ENCODE assay signal across 8 cellular contexts in the genomic region with DNA sequence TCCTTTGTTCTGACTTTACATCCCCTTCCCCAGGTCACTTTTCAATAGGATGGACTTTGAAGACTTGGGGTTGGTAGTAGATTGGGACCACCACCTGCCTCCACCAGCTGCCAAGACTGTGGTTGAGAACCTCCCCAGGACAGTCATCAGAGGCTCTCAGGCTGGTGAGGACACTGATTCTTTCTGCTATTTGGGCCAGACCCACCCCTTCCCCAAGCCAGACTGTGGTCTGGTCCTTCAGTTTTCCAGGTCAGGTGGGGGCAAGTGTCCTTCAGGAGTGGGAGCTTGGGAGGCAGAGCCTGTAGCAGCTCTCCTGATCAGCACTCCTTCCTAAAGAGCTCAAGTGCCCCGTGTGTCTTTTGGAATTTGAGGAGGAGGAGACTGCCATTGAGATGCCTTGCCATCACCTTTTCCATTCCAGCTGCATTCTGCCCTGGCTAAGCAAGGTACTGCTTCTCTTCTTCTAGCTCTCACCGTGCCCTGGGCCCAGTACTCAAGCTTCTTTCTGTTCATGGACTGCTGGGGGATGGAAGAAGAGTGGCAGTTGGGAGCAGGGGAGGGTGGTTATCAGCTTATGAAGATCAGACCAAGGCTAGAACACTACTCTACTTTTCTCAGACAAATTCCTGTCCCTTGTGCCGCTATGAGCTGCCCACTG. TPM values are rescaled to one million over a fixed set of nuclear protein-coding genes. Genes with fewer than 3 reads are reported as not detected.
A peak's percentile ranks its signal among the peaks of the same experiment; 100 is the strongest.
DNase-seq lines count a peak whose midpoint lies in the region; ATAC-seq, FAIRE-seq and TF ChIP-seq lines count a peak whose summit lies in the region.

No MANE protein-coding gene starts in this region.

- H4K20me1 ChIP-seq in OCI-LY1 (ENCODE audit: insufficient read depth, low read length): no peaks in the 10 kb centered on the region
- H4K20me1 ChIP-seq in H1 (replicated peaks in 1 of 2; ENCODE audit: control insufficient read depth in 1 of 2, insufficient read depth in 2 of 2, low read length in 2 of 2): peaks cover 2 to 9% of the 10 kb centered on the region in 2 experiments
- peaks cover 14% of the 10 kb centered on the region for H4K20me1 ChIP-seq in osteoblast (ENCODE audit: insufficient read depth, low read length)

- no peak overlapping the region for H2BK12ac ChIP-seq in H1 (ENCODE audit: low read depth, low read length)

- no peaks in the 10 kb centered on the region for H3K9me2 ChIP-seq in OCI-LY1 (ENCODE audit: low read depth, low read length)

- TF ChIP-seq EP300 in H1 (IDR thresholded peaks at IDR 0.05; ENCODE audit: borderline replicate concordance in 1 of 2, low read depth in 2 of 2, low read length in 2 of 2): no peak

- no peak overlapping the region for H3K14ac ChIP-seq in H1 (ENCODE audit: insufficient read length)

- H2BK120ac ChIP-seq in H1 (replicated peaks; ENCODE audit: low read depth, low read length): no peak overlapping the region

- TF ChIP-seq POLR2A in H1 (IDR thresholded peaks at IDR 0.05; ENCODE audit: control extremely low read depth in 1 of 2, low read depth in 2 of 2, low read length in 2 of 2): no peak

- peak overlapping the region; percentile 80 for H3K27ac ChIP-seq in CD4-positive, CD25-positive, alpha-beta regulatory T cell (ENCODE audit: insufficient read depth, low read length, poor library complexity, severe bottlenecking)
- no peak overlapping the region for H3K27ac ChIP-seq in OCI-LY1 (ENCODE audit: low read depth, low read length, poor library complexity, severe bottlenecking)
- no peak overlapping the region for H3K27ac ChIP-seq in H1 (ENCODE audit: low read depth, low read length)
- H3K27ac ChIP-seq in osteoblast (ENCODE audit: low read depth, low read length): peak overlapping the region; percentile 78

- peaks cover 17% of the 10 kb centered on the region for H3K36me3 ChIP-seq in CD4-positive, CD25-positive, alpha-beta regulatory T cell (ENCODE audit: control insufficient read depth, insufficient read depth, low read length)
- H3K36me3 ChIP-seq in OCI-LY1 (ENCODE audit: insufficient read depth, low read length) (peaks cover 6% of the 10 kb centered on the region; the same call in 1 of the 2 replicates), H1 (ENCODE audit: control insufficient read depth in 2 of 4, insufficient read depth in 4 of 4, low read length in 3 of 4) (peaks cover 4 to 21% (median 7%) of the 10 kb centered on the region in 4 experiments; a peak in 4 of 8 replicates), osteoblast (ENCODE audit: insufficient read depth, low read length) (peaks cover 29% of the 10 kb centered on the region)

- H3K9ac ChIP-seq in OCI-LY1 (ENCODE audit: low read length): peak overlapping the region; percentile 88
- peak overlapping the region in 1 of 4 experiments; percentile 51; a peak in 1 of 7 replicates for H3K9ac ChIP-seq in H1 (replicated peaks in 1 of 4; ENCODE audit: extremely low read depth in 1 of 4, low read depth in 3 of 4, low read length in 3 of 4)

- no peak for ATAC-seq in CD4-positive, CD25-positive, alpha-beta regulatory T cell (ENCODE audit: low read depth in 2 of 2)
- ATAC-seq in HG03135 (IDR thresholded peaks at IDR 0.05; ENCODE audit: unreplicated experiment): no peak
- no peak for ATAC-seq in HG03095 (IDR thresholded peaks at IDR 0.05; ENCODE audit: unreplicated experiment)

- peak overlapping the region; percentile 85 for H3K4me2 ChIP-seq in OCI-LY1 (ENCODE audit: low read length)
- H3K4me2 ChIP-seq in H1 (ENCODE audit: insufficient read depth in 1 of 2, low read depth in 2 of 2, low read length in 2 of 2): peak overlapping the region; percentile 78 to 98
- peak overlapping the region; percentile 95 for H3K4me2 ChIP-seq in osteoblast (ENCODE audit: insufficient read depth, low read length)

- no peaks in the 10 kb centered on the region for H3K9me3 Mint-ChIP-seq in CD4-positive, CD25-positive, alpha-beta regulatory T cell

- peaks cover 32% of the 10 kb centered on the region for H3K4me1 ChIP-seq in CD4-positive, CD25-positive, alpha-beta regulatory T cell (ENCODE audit: control insufficient read depth, insufficient read depth, low read length, poor library complexity, severe bottlenecking)
- H3K4me1 ChIP-seq in OCI-LY1 (ENCODE audit: insufficient read depth, low read length, severe bottlenecking) (peaks cover 18% of the 10 kb centered on the region), H1 (replicated peaks in 1 of 4; ENCODE audit: control insufficient read depth in 3 of 4, insufficient read depth in 4 of 4, low read length in 3 of 4) (peaks cover 0 to 14% (median 4%) of the 10 kb centered on the region in 4 experiments; a peak in 6 of 7 replicates), osteoblast (ENCODE audit: insufficient read depth, low read length) (peaks cover 29% of the 10 kb centered on the region)

- peaks cover 14% of the 10 kb centered on the region for H3K23me2 ChIP-seq in H1 (ENCODE audit: low read depth, low read length)

- H3K4ac ChIP-seq in H1 (replicated peaks; ENCODE audit: insufficient read length, low read depth, low read length): no peak overlapping the region

- H3K56ac ChIP-seq in H1 (replicated peaks; ENCODE audit: insufficient read length, low read depth, low read length): no peak overlapping the region

- no peak overlapping the region for H4K91ac ChIP-seq in H1 (replicated peaks; ENCODE audit: insufficient read length, low read length)

- no peak overlapping the region for H2AFZ ChIP-seq in OCI-LY1 (ENCODE audit: low read length)
- H2AFZ ChIP-seq in H1 (ENCODE audit: low read length): no peak overlapping the region
- H2AFZ ChIP-seq in osteoblast (ENCODE audit: low read length): no peak overlapping the region

- POLR2A ChIA-PET in H1 (lab: Charles Lee; ENCODE audit: partially characterized antibody): interaction anchor here (0.6 to 3.8 kb wide), 10 partner anchors 9 to 242 kb away, joined by 3 to 39 read pairs (median 5); partner anchors contain the start of genes C2orf68, ELMOD3, MAT2A and RETSAT

- H3K4me3 ChIP-seq in CD4-positive, CD25-positive, alpha-beta regulatory T cell (ENCODE audit: low read depth, low read length): peak overlapping the region; percentile 88
- H3K4me3 ChIP-seq in OCI-LY1 (ENCODE audit: low read depth, low read length, poor library complexity, severe bottlenecking) (peak overlapping the region; percentile 86), H1 (ENCODE audit: extremely low read depth in 1 of 4, insufficient read depth in 2 of 4, low read depth in 3 of 4, low read length in 4 of 4) (peak overlapping the region; percentile 77 to 88 (median 84); a peak in 7 of 8 replicates), osteoblast (ENCODE audit: insufficient read depth, low read length) (peak overlapping the region; percentile 82)

- CTCF ChIA-PET in H1 (lab: Charles Lee; ENCODE audit: partially characterized antibody): interaction anchor here (0.6 to 2.5 kb wide), 3 partner anchors 35 to 275 kb away, joined by 3 to 6 read pairs (median 3); no protein-coding TSS in a partner anchor

- WGBS in H1 (ENCODE audit: extremely low coverage in 1 of 2, insufficient coverage in 1 of 2, insufficient read length in 1 of 2, insufficient replicate concordance in 2 of 2, low coverage in 1 of 2, low lambda C conversion rate in 2 of 2, missing lambda C conversion rate in 1 of 2), 2 experiments: 92% methylated on average over 3 of the region's 3 CpGs; no CpG with 5 or more reads in 1 of the 2 experiments

- no peak overlapping the region for H3K23ac ChIP-seq in H1 (ENCODE audit: insufficient read length)

- H2BK15ac ChIP-seq in H1 (ENCODE audit: low read length): no peak overlapping the region

- no peak overlapping the region for H2AK5ac ChIP-seq in H1 (ENCODE audit: low read depth, low read length)

- no peak for TF ChIP-seq RAD21 in H1 (IDR thresholded peaks at IDR 0.05 in 1 of 2, conservative IDR thresholded peaks at IDR 0.05 in 1 of 2; ENCODE audit: low read depth in 2 of 2, low read length in 2 of 2)

- no peaks in the 10 kb centered on the region for H3F3A ChIP-seq in OCI-LY1 (ENCODE audit: insufficient read depth, low read length)

- H4K5ac ChIP-seq in H1 (ENCODE audit: insufficient read length, low read depth, low read length): no peak overlapping the region

- no peak overlapping the region for H2BK20ac ChIP-seq in H1 (ENCODE audit: low read length)

- no peak for TF ChIP-seq CTCF in OCI-LY1 (IDR thresholded peaks at IDR 0.05; ENCODE audit: low read length)
- no peak for TF ChIP-seq CTCF in H1 (IDR thresholded peaks at IDR 0.05; ENCODE audit: control extremely low read depth in 1 of 3, insufficient read depth in 1 of 3, low read depth in 1 of 3, low read length in 3 of 3)
- no peak for TF ChIP-seq CTCF in osteoblast (IDR thresholded peaks at IDR 0.05; ENCODE audit: extremely low read depth, low read depth, low read length)

- peaks cover 4% of the 10 kb centered on the region; the same call in 1 of the 2 replicates for H3K79me1 ChIP-seq in H1 (ENCODE audit: low read depth, low read length)

- H3K79me2 ChIP-seq in OCI-LY1 (ENCODE audit: insufficient read depth, low read length): no peaks in the 10 kb centered on the region
- H3K79me2 ChIP-seq in H1 (ENCODE audit: control insufficient read depth in 1 of 2, insufficient read depth in 2 of 2, low read length in 2 of 2): peaks cover 0 to 18% of the 10 kb centered on the region in 2 experiments; a peak in 3 of 4 replicates
- H3K79me2 ChIP-seq in osteoblast (ENCODE audit: insufficient read depth, low read length): peaks cover 55% of the 10 kb centered on the region

- H3K18ac ChIP-seq in H1 (ENCODE audit: extremely low read depth, low read length): no peak overlapping the region

- H3K36me3 Mint-ChIP-seq in CD4-positive, CD25-positive, alpha-beta regulatory T cell: peaks cover 4% of the 10 kb centered on the region

- H3K27me3 ChIP-seq in CD4-positive, CD25-positive, alpha-beta regulatory T cell (ENCODE audit: control insufficient read depth, insufficient read depth, low read length): no peaks in the 10 kb centered on the region
- H3K27me3 ChIP-seq in OCI-LY1 (ENCODE audit: insufficient read depth, low read length) (no peaks in the 10 kb centered on the region), H1 (replicated peaks in 1 of 4; ENCODE audit: control insufficient read depth in 3 of 4, extremely low read depth in 1 of 4, insufficient read depth in 3 of 4, low read length in 3 of 4) (no peaks in the 10 kb centered on the region), osteoblast (ENCODE audit: insufficient read depth, low read length) (no peaks in the 10 kb centered on the region)

- DNase-seq in CD4-positive, CD25-positive, alpha-beta regulatory T cell: no peak
- DNase-seq in H1 (ENCODE audit: low read depth in 1 of 2, low spot score in 2 of 2) (no peak), osteoblast (ENCODE audit: insufficient read length, low spot score, missing footprints) (peak; percentile 84), NCI-H2171 treated with DMSO at 0.1 percent for 48 hours (lab: John Stamatoyannopoulos, UW) (no peak)
- DNase-seq in activated CD4-positive, CD25-positive, alpha-beta regulatory T cell (lab: John Stamatoyannopoulos, UW): no peak

- H3K4me3 Mint-ChIP-seq in CD4-positive, CD25-positive, alpha-beta regulatory T cell: peak overlapping the region; percentile 96 to 99 (median 98)

- no peak overlapping the region for H4K8ac ChIP-seq in H1 (ENCODE audit: extremely low read depth, insufficient read depth, low read length)

- H3K27ac Mint-ChIP-seq in CD4-positive, CD25-positive, alpha-beta regulatory T cell: peak overlapping the region; percentile 92 to 99 (median 98)

- H3K4me1 Mint-ChIP-seq in CD4-positive, CD25-positive, alpha-beta regulatory T cell: peaks cover 3 to 53% (median 21%) of the 10 kb centered on the region in 4 donors

- H3K27me3 Mint-ChIP-seq in CD4-positive, CD25-positive, alpha-beta regulatory T cell: no peaks in the 10 kb centered on the region

- no peak for FAIRE-seq in H1 (lab: Jason Lieb, UNC)

- no peaks in the 10 kb centered on the region for H3K9me3 ChIP-seq in CD4-positive, CD25-positive, alpha-beta regulatory T cell (ENCODE audit: control insufficient read depth in 2 of 2, low read length in 2 of 2)
- H3K9me3 ChIP-seq in OCI-LY1 (ENCODE audit: low read length): no peaks in the 10 kb centered on the region
- no peaks in the 10 kb centered on the region for H3K9me3 ChIP-seq in H1 (ENCODE audit: insufficient read depth in 2 of 2, low read depth in 1 of 2, low read length in 1 of 2)
- H3K9me3 ChIP-seq in osteoblast (ENCODE audit: low read depth, low read length): no peaks in the 10 kb centered on the region

- H2BK5ac ChIP-seq in H1 (ENCODE audit: low read depth, low read length): no peak overlapping the region

RNA-seq across cellular contexts. Expression of gene RNF181, which starts 1.1 kb away (rescaled TPM):
- 47.0 TPM for total RNA-seq in CD4-positive, CD25-positive, alpha-beta regulatory T cell
- polyA plus RNA-seq in CD4-positive, CD25-positive, alpha-beta regulatory T cell: 100 to 1,000 TPM; 233 to 297 (median 251) TPM
- 97.2 and 99.5 TPM in 2 replicates for total RNA-seq in H1 (2021; fragmentation: NEBNext Ultra II Directional; extraction: Animal tissue kit (Norgen Biotek cat#: 25700))
- 398 and 514 TPM in 2 replicates for polyA plus RNA-seq in H1 (2011; rRNA removed)
- polyA plus RNA-seq in H1 (2011; cell fraction: cytosol; rRNA removed): 335 TPM
- 327 TPM for polyA plus RNA-seq in H1 (2011; cell fraction: nucleus; rRNA removed)
- 151 to 246 TPM (median 213 TPM) in 4 replicates for polyA plus RNA-seq in H1 (2012, experiment 1 of 2)
- 395 TPM for polyA plus RNA-seq in H1 (2012, experiment 2 of 2)
- 279 TPM for polyA plus RNA-seq in H1 (2013, experiment 1 of 2)
- polyA plus RNA-seq in H1 (2013, experiment 2 of 2): 252 TPM
- 113 and 120 TPM in 2 replicates for polyA minus RNA-seq in H1 (2011; rRNA and poly(A)+ RNA removed)
- 36.7 TPM for polyA minus RNA-seq in H1 (2011; cell fraction: cytosol; rRNA and poly(A)+ RNA removed)
- 67.3 TPM for polyA minus RNA-seq in H1 (2011; cell fraction: nucleus; rRNA and poly(A)+ RNA removed)
- 124 and 146 TPM in 2 replicates for total RNA-seq in osteoblast

RNA-seq across cellular contexts. Expression of gene TMEM150A, which starts 5.9 kb away (rescaled TPM):
- 4.9 TPM for total RNA-seq in CD4-positive, CD25-positive, alpha-beta regulatory T cell
- 10 to 100 TPM in 1 of 4 donors, 1 to 10 TPM in 3; 8.0 to 11.3 (median 9.1) TPM for polyA plus RNA-seq in CD4-positive, CD25-positive, alpha-beta regulatory T cell
- total RNA-seq in H1 (2021; fragmentation: NEBNext Ultra II Directional; extraction: Animal tissue kit (Norgen Biotek cat#: 25700)): 19.8 and 22.4 TPM in 2 replicates
- 29.9 and 42.6 TPM in 2 replicates for polyA plus RNA-seq in H1 (2011; rRNA removed)
- polyA plus RNA-seq in H1 (2011; cell fraction: cytosol; rRNA removed): 21.6 TPM
- 95.9 TPM for polyA plus RNA-seq in H1 (2011; cell fraction: nucleus; rRNA removed)
- polyA plus RNA-seq in H1 (2012, experiment 1 of 2): 12.3 to 22.2 TPM (median 20.1 TPM) in 4 replicates
- 19.3 TPM for polyA plus RNA-seq in H1 (2012, experiment 2 of 2)
- 17.5 TPM for polyA plus RNA-seq in H1 (2013, experiment 1 of 2)
- 17.1 TPM for polyA plus RNA-seq in H1 (2013, experiment 2 of 2)
- polyA minus RNA-seq in H1 (2011; rRNA and poly(A)+ RNA removed): 12.1 and 19.4 TPM in 2 replicates
- 5.9 TPM for polyA minus RNA-seq in H1 (2011; cell fraction: cytosol; rRNA and poly(A)+ RNA removed)
- 14.9 TPM for polyA minus RNA-seq in H1 (2011; cell fraction: nucleus; rRNA and poly(A)+ RNA removed)
- total RNA-seq in osteoblast: 17.7 and 20.6 TPM in 2 replicates

RNA-seq across cellular contexts. Expression of gene VAMP5, which starts 12.4 kb away (rescaled TPM):
- 54.8 TPM for total RNA-seq in CD4-positive, CD25-positive, alpha-beta regulatory T cell
- 100 to 1,000 TPM; 155 to 215 (median 185) TPM for polyA plus RNA-seq in CD4-positive, CD25-positive, alpha-beta regulatory T cell
- total RNA-seq in H1 (2021; fragmentation: NEBNext Ultra II Directional; extraction: Animal tissue kit (Norgen Biotek cat#: 25700)): 4.7 and 5.2 TPM in 2 replicates
- polyA plus RNA-seq in H1 (2011; rRNA removed): 13.4 and 14.2 TPM in 2 replicates
- polyA plus RNA-seq in H1 (2011; cell fraction: cytosol; rRNA removed): 10.9 TPM
- 11.4 TPM for polyA plus RNA-seq in H1 (2011; cell fraction: nucleus; rRNA removed)
- 4.9 to 9.1 TPM (median 7.5 TPM) in 4 replicates for polyA plus RNA-seq in H1 (2012, experiment 1 of 2)
- polyA plus RNA-seq in H1 (2012, experiment 2 of 2): 10.2 TPM
- polyA plus RNA-seq in H1 (2013, experiment 1 of 2): 7.4 TPM
- 7.8 TPM for polyA plus RNA-seq in H1 (2013, experiment 2 of 2)
- 3.0 and 3.4 TPM in 2 replicates for polyA minus RNA-seq in H1 (2011; rRNA and poly(A)+ RNA removed)
- 1.8 TPM for polyA minus RNA-seq in H1 (2011; cell fraction: cytosol; rRNA and poly(A)+ RNA removed)
- not detected for polyA minus RNA-seq in H1 (2011; cell fraction: nucleus; rRNA and poly(A)+ RNA removed)
- total RNA-seq in osteoblast: 21.8 and 27.1 TPM in 2 replicates

RNA-seq across cellular contexts. Expression of gene C2orf68, which starts 15.3 kb away (rescaled TPM):
- 43.9 TPM for total RNA-seq in CD4-positive, CD25-positive, alpha-beta regulatory T cell
- polyA plus RNA-seq in CD4-positive, CD25-positive, alpha-beta regulatory T cell: 10 to 100 TPM; 17.4 to 20.6 (median 18.7) TPM
- total RNA-seq in H1 (2021; fragmentation: NEBNext Ultra II Directional; extraction: Animal tissue kit (Norgen Biotek cat#: 25700)): 40.9 and 46.3 TPM in 2 replicates
- 47.2 and 49.4 TPM in 2 replicates for polyA plus RNA-seq in H1 (2011; rRNA removed)
- 46.6 TPM for polyA plus RNA-seq in H1 (2011; cell fraction: cytosol; rRNA removed)
- 55.1 TPM for polyA plus RNA-seq in H1 (2011; cell fraction: nucleus; rRNA removed)
- polyA plus RNA-seq in H1 (2012, experiment 1 of 2): 33.5 to 45.1 TPM (median 40.7 TPM) in 4 replicates
- 27.8 TPM for polyA plus RNA-seq in H1 (2012, experiment 2 of 2)
- 58.4 TPM for polyA plus RNA-seq in H1 (2013, experiment 1 of 2)
- polyA plus RNA-seq in H1 (2013, experiment 2 of 2): 57.9 TPM
- 57.6 and 59.6 TPM in 2 replicates for polyA minus RNA-seq in H1 (2011; rRNA and poly(A)+ RNA removed)
- 30.2 TPM for polyA minus RNA-seq in H1 (2011; cell fraction: cytosol; rRNA and poly(A)+ RNA removed)
- 34.8 TPM for polyA minus RNA-seq in H1 (2011; cell fraction: nucleus; rRNA and poly(A)+ RNA removed)
- total RNA-seq in osteoblast: 23.9 and 30.9 TPM in 2 replicates

RNA-seq across cellular contexts. Expression of gene VAMP8, which starts 19.2 kb away (rescaled TPM):
- 105 TPM for total RNA-seq in CD4-positive, CD25-positive, alpha-beta regulatory T cell
- 100 to 1,000 TPM; 393 to 484 (median 437) TPM for polyA plus RNA-seq in CD4-positive, CD25-positive, alpha-beta regulatory T cell
- total RNA-seq in H1 (2021; fragmentation: NEBNext Ultra II Directional; extraction: Animal tissue kit (Norgen Biotek cat#: 25700)): 34.4 and 38.1 TPM in 2 replicates
- polyA plus RNA-seq in H1 (2011; rRNA removed): 55.2 and 69.7 TPM in 2 replicates
- 60.1 TPM for polyA plus RNA-seq in H1 (2011; cell fraction: cytosol; rRNA removed)
- 18.0 TPM for polyA plus RNA-seq in H1 (2011; cell fraction: nucleus; rRNA removed)
- 47.6 to 56.1 TPM (median 49.2 TPM) in 4 replicates for polyA plus RNA-seq in H1 (2012, experiment 1 of 2)
- polyA plus RNA-seq in H1 (2012, experiment 2 of 2): 57.3 TPM
- 59.3 TPM for polyA plus RNA-seq in H1 (2013, experiment 1 of 2)
- 60.5 TPM for polyA plus RNA-seq in H1 (2013, experiment 2 of 2)
- 11.0 and 15.1 TPM in 2 replicates for polyA minus RNA-seq in H1 (2011; rRNA and poly(A)+ RNA removed)
- polyA minus RNA-seq in H1 (2011; cell fraction: cytosol; rRNA and poly(A)+ RNA removed): 6.2 TPM
- polyA minus RNA-seq in H1 (2011; cell fraction: nucleus; rRNA and poly(A)+ RNA removed): 5.6 TPM
- 2.1 and 2.5 TPM in 2 replicates for total RNA-seq in osteoblast

Comparison
In these comparisons a context has a peak if more than half of its experiments do, and no peak if none do; other contexts are left out.
1. H3K27ac ChIP-seq: peak in CD4-positive, CD25-positive, alpha-beta regulatory T cell (single experiment) and osteoblast (single experiment); none in OCI-LY1 (single experiment) and H1 (single experiment).
2. Peak in every context shown above with its lines, with median percentiles within 50 percentile points of each other: H3K4me3 ChIP-seq and H3K4me2 ChIP-seq.